Comparison of ENCODE assay signal across 1 cellular context in the genomic region with DNA sequence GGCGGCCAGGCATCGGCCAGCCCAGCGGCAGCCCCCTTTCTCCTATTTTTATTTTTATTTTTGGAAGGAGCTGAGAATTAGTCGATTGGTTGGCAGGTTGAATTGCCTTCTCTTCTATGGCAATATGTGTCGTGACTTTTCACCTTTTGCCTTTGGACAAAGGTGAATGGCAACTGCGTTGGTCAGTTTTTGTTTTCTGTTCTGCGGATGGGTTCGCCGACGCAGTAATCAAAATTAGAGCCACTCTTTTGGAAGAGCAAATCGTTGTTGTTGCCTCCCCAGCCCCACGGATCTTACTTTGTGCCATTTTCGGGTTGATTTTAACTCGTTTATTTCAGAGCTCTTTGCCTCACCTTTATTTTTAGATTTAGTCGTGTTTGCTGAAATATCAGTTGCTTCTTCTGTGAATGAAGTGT.
TF ChIP-seq lines count a peak whose summit lies in the region.

No MANE protein-coding gene starts in this region.

TF ChIP-seq in GM23338, 12 proteins besides CTCF, POLR2A, EP300 and RAD21 (continued from another document):
- TF ChIP-seq STAT1 (IDR thresholded peaks at IDR 0.05; ENCODE audit: unreplicated experiment) = no peak
- no peak for TF ChIP-seq ETS1 (IDR thresholded peaks at IDR 0.05)
- TF ChIP-seq NANOG (IDR thresholded peaks at IDR 0.05; ENCODE audit: borderline replicate concordance) = no peak
- TF ChIP-seq EZH2phosphoT487 (IDR thresholded peaks at IDR 0.05; ENCODE audit: unreplicated experiment) = no peak
- TF ChIP-seq ZNF114 (CRISPR knock-in tag; IDR thresholded peaks at IDR 0.05) = no peak
- no peak for TF ChIP-seq ZNF462 (CRISPR knock-in tag; IDR thresholded peaks at IDR 0.05)
- TF ChIP-seq JUNB (IDR thresholded peaks at IDR 0.05; ENCODE audit: unreplicated experiment) = no peak
